13 cellular contexts compared by ENCODE assay signal in the genomic region with DNA sequence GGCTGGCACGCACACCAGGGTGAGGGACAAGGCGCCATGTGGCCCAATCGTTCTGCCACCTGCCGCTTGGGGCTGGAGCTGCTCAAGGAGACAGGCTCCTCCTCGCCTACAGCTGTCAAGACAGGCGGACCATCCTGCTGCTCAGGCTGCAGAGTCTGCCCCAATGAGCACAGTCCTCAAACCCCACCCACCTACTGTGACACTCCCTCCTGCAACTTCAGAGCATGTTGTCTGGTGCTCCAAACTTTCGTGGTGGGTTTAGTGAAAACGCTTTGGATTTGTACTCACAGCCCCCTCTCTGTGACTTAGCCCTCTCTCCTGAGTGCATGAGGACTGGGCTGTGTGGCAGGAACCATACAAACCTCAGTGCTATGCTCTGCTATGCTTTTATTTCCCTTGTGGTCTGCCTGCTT. TPM values are rescaled to one million over a fixed set of nuclear protein-coding genes. Genes with fewer than 3 reads are reported as not detected.
DNase-seq lines count a peak whose midpoint lies in the region; ATAC-seq and TF ChIP-seq lines count a peak whose summit lies in the region.
"Had no signal": no experiment of that assay in that cellular context is flagged by ENCODE, and none has a peak within 500 bp of the region (broad histone marks: within the 10 kb centered on the region; RNA-seq: fewer than 3 reads in every experiment).

No MANE protein-coding gene starts in this region.

- no peak overlapping the region for H3K23ac ChIP-seq in IMR-90 (ENCODE audit: low read depth, low read length)

- no peaks in the 10 kb centered on the region for H3K79me1 ChIP-seq in IMR-90 (ENCODE audit: low read depth in 1 of 2, low read length in 2 of 2)

- in situ Hi-C loops in IMR-90 (cut with MboI; ENCODE audit: low sequenced_read_pairs) = loop anchor here (5.0 kb wide), 1 partner anchor 139 kb away; no protein-coding TSS in a partner anchor

- H3K56ac ChIP-seq in IMR-90 (ENCODE audit: extremely low read depth, insufficient read depth, low read length) = no peak overlapping the region

- H3K4me1 Mint-ChIP-seq in natural killer cell = peaks cover 20 to 22% of the 10 kb centered on the region in 2 donors

- H4K5ac ChIP-seq in IMR-90 (ENCODE audit: low read depth, low read length) = no peak overlapping the region

- peaks cover 7% of the 10 kb centered on the region; the same call in 1 of the 2 replicates for H3K27me3 ChIP-seq in IMR-90 (ENCODE audit: control insufficient read depth, insufficient read depth, low read length)

- H2AFZ ChIP-seq in IMR-90 (replicated peaks; ENCODE audit: low read length, poor library complexity) = peak overlapping the region; percentile 67

- no peaks in the 10 kb centered on the region for H3K9me3 Mint-ChIP-seq in natural killer cell

- 0% methylated on average over 1 of the region's 8 CpGs; no CpG with 5 or more reads in 1 of the 2 experiments for WGBS in IMR-90 (ENCODE audit: extremely low coverage in 2 of 2, insufficient read length in 1 of 2), 2 experiments

- H2AK5ac ChIP-seq in IMR-90 (ENCODE audit: low read depth, low read length) = no peak overlapping the region

- H2BK20ac ChIP-seq in IMR-90 (ENCODE audit: low read depth, low read length) = no peak overlapping the region

- no peak overlapping the region for H4K8ac ChIP-seq in IMR-90 (ENCODE audit: low read depth in 2 of 2, low read length in 2 of 2)

- H3K27ac Mint-ChIP-seq in natural killer cell = peak overlapping the region; percentile 29 to 46

- H2BK15ac ChIP-seq in IMR-90 (ENCODE audit: low read depth, low read length) = no peak overlapping the region

- H3K4me2 ChIP-seq in IMR-90 (ENCODE audit: low read depth, low read length) = no peak overlapping the region

- H4K91ac ChIP-seq in IMR-90 (ENCODE audit: insufficient read depth, low read depth, low read length) = no peak overlapping the region

- no peaks in the 10 kb centered on the region for H3K9me3 ChIP-seq in IMR-90 (ENCODE audit: control insufficient read depth, insufficient read depth, low read length)

- peak; percentile 27 for DNase-seq in NK-92 treated with Interleukin-12 subunit alpha and Interleukin-12 subunit beta, amount 100 ng/mL, for 24 hours (lab: John Stamatoyannopoulos, UW)
- DNase-seq in NK-92 (lab: John Stamatoyannopoulos, UW; ENCODE audit: unreplicated experiment) (no peak), IMR-90 (peak; percentile 22), natural killer cell (peak; percentile 44), retina (no peak), DMS79 treated with DMSO at 0.1 percent for 48 hours (lab: John Stamatoyannopoulos, UW) (no peak)
- DNase-seq in activated T-cell treated with anti-CD3 and anti-CD28 coated beads, Interleukin-2, amount 50 U/mL, for 48 hours = peak; percentile 35 to 41
- DNase-seq: 8988T, hippocampal formation, NCI-H774, occipital lobe had no signal

- dilution Hi-C loops in IMR-90 (cut with HindIII; ENCODE audit: low sequenced_read_pairs, unreplicated experiment) = no loop called here

- no peak overlapping the region for H3K18ac ChIP-seq in IMR-90 (ENCODE audit: low read depth, low read length)

- POLR2A ChIA-PET in IMR-90 (lab: Charles Lee; ENCODE audit: unreplicated experiment) = no interaction called here

- H2BK5ac ChIP-seq in IMR-90 (ENCODE audit: low read depth, low read length, poor library complexity, severe bottlenecking) = no peak overlapping the region

- H3K27ac ChIP-seq in IMR-90 (ENCODE audit: insufficient read depth, low read length) = no peak overlapping the region

- H2BK120ac ChIP-seq in IMR-90 (ENCODE audit: low read depth, low read length) = no peak overlapping the region

- no TSS peak for BruUV-seq in IMR-90 (replicated peaks; lab: Mats Ljungman, UMichigan)

- peaks cover 0 to 8% of the 10 kb centered on the region in 2 donors for H3K27me3 Mint-ChIP-seq in natural killer cell (ENCODE audit: low read depth in 2 of 2)

- H3K36me3 ChIP-seq in IMR-90 (ENCODE audit: control insufficient read depth, insufficient read depth, low read length) = no peaks in the 10 kb centered on the region

- intact Hi-C loops in IMR-90 (cut with micrococcal nuclease) (loop anchor here (10.0 kb wide), 1 partner anchor 396 kb away; a partner anchor contains a TSS), natural killer cell (cut with micrococcal nuclease) (no loop called here)

- CTCF ChIA-PET in IMR-90 (lab: Yijun Ruan, JAX) = no interaction called here

- H3K9ac ChIP-seq in IMR-90 (ENCODE audit: low read depth, low read length) = no peak overlapping the region

- TF ChIP-seq RAD21 in IMR-90 (IDR thresholded peaks at IDR 0.05; ENCODE audit: low read length) = no peak

- no peak overlapping the region for H2AK9ac ChIP-seq in IMR-90 (replicated peaks; ENCODE audit: low read depth, low read length, poor library complexity)

- H3K14ac ChIP-seq in IMR-90 (replicated peaks; ENCODE audit: low read depth, low read length) = no peak overlapping the region

- H3K36me3 Mint-ChIP-seq in natural killer cell = no peaks in the 10 kb centered on the region

- no peaks in the 10 kb centered on the region for H3K9me1 ChIP-seq in IMR-90 (ENCODE audit: insufficient read depth, low read length)

- no peaks in the 10 kb centered on the region for H3K4me1 ChIP-seq in IMR-90 (ENCODE audit: control insufficient read depth, insufficient read depth, low read length)

- peak overlapping the region; percentile 76 for H3K4me3 Mint-ChIP-seq in natural killer cell

- H4K20me1 ChIP-seq in IMR-90 (ENCODE audit: insufficient read depth, low read length) = no peaks in the 10 kb centered on the region

- TF ChIP-seq POLR2A in IMR-90 (IDR thresholded peaks at IDR 0.05; ENCODE audit: low read depth, low read length) = no peak

- no peak overlapping the region for H3K4ac ChIP-seq in IMR-90 (ENCODE audit: low read depth, low read length)

- TF ChIP-seq CTCF in IMR-90 (conservative IDR thresholded peaks at IDR 0.05; ENCODE audit: low read depth, low read length) (no peak), natural killer cell (IDR thresholded peaks at IDR 0.05) (no peak)

- ATAC-seq in IMR-90 (ENCODE audit: low read depth) = peak; percentile 53; the same call in 1 of the 2 replicates
- peak; percentile 92 to 98 (median 94) for ATAC-seq in natural killer cell
- ATAC-seq in GM21423 (IDR thresholded peaks at IDR 0.05; ENCODE audit: unreplicated experiment) = no peak

- H3K4me3 ChIP-seq in IMR-90 (ENCODE audit: insufficient read depth, low read depth, low read length) = no peak overlapping the region

TF ChIP-seq in IMR-90, 13 proteins besides CTCF, POLR2A, EP300 and RAD21:
- TF ChIP-seq BHLHE40 (IDR thresholded peaks at IDR 0.05; ENCODE audit: low read depth, low read length) (no peak), MXI1 (IDR thresholded peaks at IDR 0.05; ENCODE audit: borderline replicate concordance, low read depth, low read length) (no peak), NFE2L2 (IDR thresholded peaks at IDR 0.05; ENCODE audit: low read depth, low read length) (no peak), MAZ (IDR thresholded peaks at IDR 0.05; ENCODE audit: borderline replicate concordance, low read depth, low read length) (no peak), CHD1 (IDR thresholded peaks at IDR 0.05; ENCODE audit: low read depth, low read length) (no peak), CEBPB (IDR thresholded peaks at IDR 0.05; ENCODE audit: low read depth, low read length) (no peak), MAFK (IDR thresholded peaks at IDR 0.05; ENCODE audit: low read depth, low read length) (no peak), SMC3 (IDR thresholded peaks at IDR 0.05; ENCODE audit: low read depth, low read length) (no peak), RCOR1 (IDR thresholded peaks at IDR 0.05; ENCODE audit: insufficient replicate concordance, low read length) (no peak)
- TF ChIP-seq, protein P1, sequence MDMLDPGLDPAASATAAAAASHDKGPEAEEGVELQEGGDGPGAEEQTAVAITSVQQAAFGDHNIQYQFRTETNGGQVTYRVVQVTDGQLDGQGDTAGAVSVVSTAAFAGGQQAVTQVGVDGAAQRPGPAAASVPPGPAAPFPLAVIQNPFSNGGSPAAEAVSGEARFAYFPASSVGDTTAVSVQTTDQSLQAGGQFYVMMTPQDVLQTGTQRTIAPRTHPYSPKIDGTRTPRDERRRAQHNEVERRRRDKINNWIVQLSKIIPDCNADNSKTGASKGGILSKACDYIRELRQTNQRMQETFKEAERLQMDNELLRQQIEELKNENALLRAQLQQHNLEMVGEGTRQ (IDR thresholded peaks at IDR 0.05; ENCODE audit: low read depth, low read length) = no peak
- TF ChIP-seq, protein P2, sequence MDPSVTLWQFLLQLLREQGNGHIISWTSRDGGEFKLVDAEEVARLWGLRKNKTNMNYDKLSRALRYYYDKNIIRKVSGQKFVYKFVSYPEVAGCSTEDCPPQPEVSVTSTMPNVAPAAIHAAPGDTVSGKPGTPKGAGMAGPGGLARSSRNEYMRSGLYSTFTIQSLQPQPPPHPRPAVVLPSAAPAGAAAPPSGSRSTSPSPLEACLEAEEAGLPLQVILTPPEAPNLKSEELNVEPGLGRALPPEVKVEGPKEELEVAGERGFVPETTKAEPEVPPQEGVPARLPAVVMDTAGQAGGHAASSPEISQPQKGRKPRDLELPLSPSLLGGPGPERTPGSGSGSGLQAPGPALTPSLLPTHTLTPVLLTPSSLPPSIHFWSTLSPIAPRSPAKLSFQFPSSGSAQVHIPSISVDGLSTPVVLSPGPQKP (IDR thresholded peaks at IDR 0.05; ENCODE audit: borderline replicate concordance, low read depth, low read length) = no peak
TF ChIP-seq in IMR-90: peak in this region for 0.

RNA-seq across cellular contexts. Expression of a gene that starts 23.2 kb away (rescaled TPM):
- total RNA-seq in IMR-90 (2012; rRNA removed) (25.6 and 30.6 TPM in 2 replicates), natural killer cell (10 to 100 TPM; 30.0 to 35.6 (median 30.4) TPM)
- polyA plus RNA-seq in IMR-90 (2012; rRNA removed) = 19.1 and 19.4 TPM in 2 replicates
- polyA plus RNA-seq in IMR-90 (2012; cell fraction: cytosol; rRNA removed) = 12.7 and 22.8 TPM in 2 replicates
- polyA plus RNA-seq in IMR-90 (2012; cell fraction: nucleus; rRNA removed; ENCODE audit: low replicate concordance) = 8.7 and 14.4 TPM in 2 replicates

RNA-seq across cellular contexts. Expression of a gene that starts 45.0 kb away (rescaled TPM):
- 7.7 and 10.0 TPM in 2 replicates for total RNA-seq in IMR-90 (2012; rRNA removed)
- polyA plus RNA-seq in IMR-90 (2012; rRNA removed) = 11.9 and 14.9 TPM in 2 replicates
- 5.7 and 6.3 TPM in 2 replicates for polyA plus RNA-seq in IMR-90 (2012; cell fraction: cytosol; rRNA removed)
- 4.0 and 4.9 TPM in 2 replicates for polyA plus RNA-seq in IMR-90 (2012; cell fraction: nucleus; rRNA removed; ENCODE audit: low replicate concordance)
- under 1 TPM; 0.38 to 0.52 (median 0.50) TPM for total RNA-seq in natural killer cell
- total RNA-seq: bronchial epithelial cell had no signal

RNA-seq across cellular contexts. Expression of a gene that starts 48.4 kb away (rescaled TPM):
- total RNA-seq in IMR-90 (2012; rRNA removed) = under 0.01 TPM in 2 replicates
- 0.03 and 0.17 TPM in 2 replicates for polyA plus RNA-seq in IMR-90 (2012; rRNA removed)
- polyA plus RNA-seq in IMR-90 (2012; cell fraction: cytosol; rRNA removed) = 0.11 TPM in 1 of 2 replicates, not detected in the other
- polyA plus RNA-seq in IMR-90 (2012; cell fraction: nucleus; rRNA removed; ENCODE audit: low replicate concordance) = 0.07 TPM in 1 of 2 replicates, not detected in the other
- total RNA-seq in natural killer cell = not detected
- total RNA-seq: bronchial epithelial cell had no signal

Comparison
In these comparisons a context has a peak if more than half of its experiments do, and no peak if none do; other contexts are left out.
1. DNase-seq: peak in NK-92 treated with Interleukin-12 subunit alpha and Interleukin-12 subunit beta, amount 100 ng/mL, for 24 hours (single experiment), IMR-90 (single experiment), activated T-cell treated with anti-CD3 and anti-CD28 coated beads, Interleukin-2, amount 50 U/mL, for 48 hours (2 of 2) and natural killer cell (single experiment); none in NK-92 (single experiment), retina (single experiment) and DMS79 treated with DMSO at 0.1 percent for 48 hours (single experiment).